In the genomic region with DNA sequence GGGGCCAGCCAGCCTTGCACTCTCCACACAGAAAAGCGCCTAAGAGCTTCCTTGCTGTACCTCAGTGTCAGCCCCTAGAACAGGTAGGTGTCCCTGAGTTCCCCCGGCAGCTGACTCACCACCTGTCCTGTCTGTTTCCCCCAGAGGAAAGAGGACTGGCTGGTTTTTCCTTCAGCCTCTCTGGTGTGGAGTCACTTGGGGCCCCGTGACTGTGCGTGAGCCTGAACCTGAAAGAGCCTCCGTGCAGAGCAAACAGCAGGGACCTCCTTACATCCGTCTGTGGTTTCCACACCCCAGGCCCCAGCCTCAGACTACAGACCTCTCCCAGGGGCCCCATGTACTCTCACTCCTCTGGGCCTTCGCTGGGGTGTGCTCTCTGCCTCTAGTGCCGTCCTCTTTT, we compare ENCODE assay signal across 9 cellular contexts.
DNase-seq lines count a peak whose midpoint lies in the region; ATAC-seq and TF ChIP-seq lines count a peak whose summit lies in the region.
"Had no signal": no experiment of that assay in that cellular context is flagged by ENCODE, and none has a peak within 500 bp of the region (broad histone marks: within the 10 kb centered on the region; RNA-seq: fewer than 3 reads in every experiment).

No MANE protein-coding gene starts in this region.

- no peak overlapping the region for H2AFZ ChIP-seq in trophoblast cell (ENCODE audit: insufficient read depth, low read length, poor library complexity)

- no peaks in the 10 kb centered on the region for H3K9me3 Mint-ChIP-seq in CD4-positive, CD25-positive, alpha-beta regulatory T cell

- no peak overlapping the region for H3K4ac ChIP-seq in trophoblast cell (ENCODE audit: low read depth, low read length)

- H3K27ac Mint-ChIP-seq in CD4-positive, CD25-positive, alpha-beta regulatory T cell, result peak overlapping the region in 2 of 3 donors; percentile 70 to 75

- H2BK5ac ChIP-seq in trophoblast cell (ENCODE audit: low read depth, low read length, poor library complexity), result no peak overlapping the region

- H3K23ac ChIP-seq in trophoblast cell (ENCODE audit: low read length), result no peak overlapping the region

- no peak overlapping the region for H2BK12ac ChIP-seq in trophoblast cell (ENCODE audit: low read length)

- H3K4me2 ChIP-seq in trophoblast cell (ENCODE audit: low read length), result no peak overlapping the region

- no peak overlapping the region for H3K4me3 ChIP-seq in CD4-positive, CD25-positive, alpha-beta regulatory T cell (ENCODE audit: low read depth, low read length)
- no peak overlapping the region for H3K4me3 ChIP-seq in Jurkat, Clone E6-1 (ENCODE audit: low read length)
- no peak overlapping the region for H3K4me3 ChIP-seq in trophoblast cell (ENCODE audit: low read depth, low read length)
- H3K4me3 ChIP-seq in esophagus squamous epithelium, result no peak overlapping the region
- no peak overlapping the region for H3K4me3 ChIP-seq in left lung
- H3K4me3 ChIP-seq: prostate gland had no signal

- no peak for TF ChIP-seq CTCF in esophagus squamous epithelium (IDR thresholded peaks at IDR 0.05)
- no peak for TF ChIP-seq CTCF in left lung (IDR thresholded peaks at IDR 0.05)

- H3K79me1 ChIP-seq in trophoblast cell (ENCODE audit: low read length), result no peaks in the 10 kb centered on the region

- H4K91ac ChIP-seq in trophoblast cell (ENCODE audit: low read depth, low read length), result no peak overlapping the region

- peak; percentile 34 to 43 for ATAC-seq in CD4-positive, CD25-positive, alpha-beta regulatory T cell (ENCODE audit: low read depth in 2 of 2)
- ATAC-seq in left lung, result no peak

- intact Hi-C loops in esophagus squamous epithelium (cut with DNase I), result no loop called here
- intact Hi-C loops in left lung (cut with DNase I), result no loop called here

- no peaks in the 10 kb centered on the region for H3K36me3 Mint-ChIP-seq in CD4-positive, CD25-positive, alpha-beta regulatory T cell

- no peak overlapping the region for H2AK5ac ChIP-seq in trophoblast cell (ENCODE audit: low read length)

- no peaks in the 10 kb centered on the region for H3K9me3 ChIP-seq in CD4-positive, CD25-positive, alpha-beta regulatory T cell (ENCODE audit: control insufficient read depth in 2 of 2, low read length in 2 of 2)
- H3K9me3 ChIP-seq in trophoblast cell (ENCODE audit: insufficient read depth, low read depth, low read length) (no peaks in the 10 kb centered on the region), esophagus squamous epithelium (no peaks in the 10 kb centered on the region), left lung (no peaks in the 10 kb centered on the region)
- H3K9me3 ChIP-seq: prostate gland had no signal

- no peaks in the 10 kb centered on the region for H3K36me3 ChIP-seq in CD4-positive, CD25-positive, alpha-beta regulatory T cell (ENCODE audit: control insufficient read depth, insufficient read depth, low read length)
- H3K36me3 ChIP-seq in trophoblast cell (ENCODE audit: control insufficient read depth in 1 of 2, insufficient read depth in 2 of 2, low read length in 2 of 2) (no peaks in the 10 kb centered on the region), esophagus squamous epithelium (no peaks in the 10 kb centered on the region), left lung (no peaks in the 10 kb centered on the region)
- H3K36me3 ChIP-seq: prostate gland had no signal

- no peak overlapping the region for H3K27ac ChIP-seq in CD4-positive, CD25-positive, alpha-beta regulatory T cell (ENCODE audit: insufficient read depth, low read length, poor library complexity, severe bottlenecking)
- H3K27ac ChIP-seq in trophoblast cell (ENCODE audit: low read depth, low read length), result no peak overlapping the region
- H3K27ac ChIP-seq in esophagus squamous epithelium, result no peak overlapping the region
- H3K27ac ChIP-seq in left lung, result no peak overlapping the region
- H3K27ac ChIP-seq: prostate gland had no signal

- H3K79me2 ChIP-seq in trophoblast cell (ENCODE audit: control insufficient read depth, insufficient read depth, low read length, poor library complexity), result no peaks in the 10 kb centered on the region

- H3K4me1 ChIP-seq in CD4-positive, CD25-positive, alpha-beta regulatory T cell (ENCODE audit: control insufficient read depth, insufficient read depth, low read length, poor library complexity, severe bottlenecking), result peaks cover 3% of the 10 kb centered on the region
- peaks cover 9 to 12% of the 10 kb centered on the region in 2 experiments for H3K4me1 ChIP-seq in trophoblast cell (ENCODE audit: control insufficient read depth in 1 of 2, insufficient read depth in 2 of 2, low read length in 2 of 2)
- no peaks in the 10 kb centered on the region for H3K4me1 ChIP-seq in esophagus squamous epithelium
- H3K4me1 ChIP-seq in left lung, result no peaks in the 10 kb centered on the region
- H3K4me1 ChIP-seq: prostate gland had no signal

- H3K27me3 Mint-ChIP-seq in CD4-positive, CD25-positive, alpha-beta regulatory T cell, result peaks cover 13% of the 10 kb centered on the region

- no peak overlapping the region for H4K12ac ChIP-seq in trophoblast cell (ENCODE audit: low read depth, low read length)

- H4K8ac ChIP-seq in trophoblast cell (ENCODE audit: low read depth, low read length), result no peak overlapping the region

- peaks cover 0 to 13% (median 6%) of the 10 kb centered on the region in 4 donors for H3K4me1 Mint-ChIP-seq in CD4-positive, CD25-positive, alpha-beta regulatory T cell

- WGBS in trophoblast cell (ENCODE audit: extremely low coverage, insufficient coverage, insufficient read length), result no CpG with 5 or more reads among the region's 8 CpGs
- WGBS in esophagus squamous epithelium, 2 donors, result 49 to 70% methylated on average over 7 of the region's 8 CpGs

- no peak for TF ChIP-seq POLR2A in esophagus squamous epithelium (IDR thresholded peaks at IDR 0.05)

- H3K4me3 Mint-ChIP-seq in CD4-positive, CD25-positive, alpha-beta regulatory T cell, result no peak overlapping the region

- H3K18ac ChIP-seq in trophoblast cell (ENCODE audit: low read length), result peak overlapping the region; percentile 16

- no peaks in the 10 kb centered on the region for H3K27me3 ChIP-seq in CD4-positive, CD25-positive, alpha-beta regulatory T cell (ENCODE audit: control insufficient read depth, insufficient read depth, low read length)
- H3K27me3 ChIP-seq in trophoblast cell (ENCODE audit: insufficient read depth, low read length) (no peaks in the 10 kb centered on the region), esophagus squamous epithelium (no peaks in the 10 kb centered on the region), left lung (no peaks in the 10 kb centered on the region)

- no peak overlapping the region for H3K9ac ChIP-seq in trophoblast cell (ENCODE audit: low read length)

- DNase-seq in CD4-positive, CD25-positive, alpha-beta regulatory T cell, result peak in 1 of 3 donors; percentile 68
- DNase-seq in Jurkat, Clone E6-1 (ENCODE audit: low read depth, low spot score), result peak; percentile 55
- DNase-seq in activated T-cell treated with anti-CD3 and anti-CD28 coated beads for 48 hours (ENCODE audit: low read depth) (peak; percentile 39), trophoblast cell (no peak), NCI-H2227 treated with DMSO at 0.1 percent for 48 hours (lab: John Stamatoyannopoulos, UW) (no peak), esophagus squamous epithelium (lab: John Stamatoyannopoulos, UW) (no peak), NCI-H345 treated with DMSO at 0.1 percent for 48 hours (lab: John Stamatoyannopoulos, UW; ENCODE audit: unreplicated experiment) (no peak), left lung (no peak)

- H3K14ac ChIP-seq in trophoblast cell (ENCODE audit: low read length), result no peak overlapping the region

- no peak overlapping the region for H2BK120ac ChIP-seq in trophoblast cell (ENCODE audit: insufficient read depth, low read length, poor library complexity)

Comparison
In these comparisons a context has a peak if more than half of its experiments do, and no peak if none do; other contexts are left out.
1. DNase-seq: peak in Jurkat, Clone E6-1 (single experiment) and activated T-cell treated with anti-CD3 and anti-CD28 coated beads for 48 hours (single experiment); none in trophoblast cell (0 of 2), NCI-H2227 treated with DMSO at 0.1 percent for 48 hours (single experiment), esophagus squamous epithelium (single experiment), NCI-H345 treated with DMSO at 0.1 percent for 48 hours (single experiment) and left lung (0 of 2).